Comparison of ENCODE assay signal across 15 cellular contexts in the genomic region with DNA sequence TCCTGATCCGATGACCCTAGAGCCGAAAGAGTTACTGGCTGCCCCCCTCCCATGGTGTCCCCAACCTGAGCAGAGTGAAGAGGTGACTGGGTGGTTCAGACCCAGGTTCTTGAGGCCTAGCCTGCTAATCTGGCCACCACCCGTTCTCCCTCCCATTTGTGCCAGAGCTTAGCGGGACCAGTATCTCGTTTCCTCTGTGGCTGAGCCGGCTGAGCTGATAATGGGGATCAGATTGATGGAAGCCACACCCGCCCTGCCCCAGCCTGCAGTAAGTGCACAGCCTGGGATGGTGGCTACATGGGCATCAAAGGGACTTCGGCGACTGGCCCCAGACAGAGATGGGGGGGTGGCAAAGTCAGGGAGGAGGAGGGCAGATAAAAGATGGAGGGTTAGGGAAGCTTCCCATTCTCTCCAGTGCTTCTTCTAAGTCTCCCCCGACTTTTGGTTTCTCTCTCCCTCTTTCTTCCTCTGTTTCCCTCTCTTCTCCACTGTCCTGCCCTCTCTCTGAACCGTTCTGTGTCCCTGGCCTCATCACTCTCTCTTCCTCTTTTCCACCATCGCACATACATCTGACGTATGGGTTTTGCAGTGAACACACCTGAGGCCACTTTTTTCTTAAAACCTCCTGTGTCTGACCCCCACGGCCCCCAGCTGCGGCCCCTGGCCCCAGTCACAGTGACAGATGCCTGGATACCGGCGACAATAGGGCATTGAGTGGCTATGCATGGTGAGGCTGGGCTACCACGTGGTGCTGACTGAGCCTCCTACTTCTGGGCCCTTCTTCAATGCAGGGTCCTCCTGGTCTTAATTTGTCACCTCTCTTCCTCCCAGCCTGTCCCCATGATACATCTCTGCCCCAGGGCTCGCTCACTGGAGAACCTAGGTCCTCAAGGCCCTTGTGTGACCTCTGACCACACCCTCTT. TPM values are rescaled to one million over a fixed set of nuclear protein-coding genes. Genes with fewer than 3 reads are reported as not detected.
A peak's percentile ranks its signal among the peaks of the same experiment; 100 is the strongest.
DNase-seq lines count a peak whose midpoint lies in the region; ATAC-seq, FAIRE-seq and TF ChIP-seq lines count a peak whose summit lies in the region.
"Had no signal": no experiment of that assay in that cellular context is flagged by ENCODE, and none has a peak within 500 bp of the region (broad histone marks: within the 10 kb centered on the region; RNA-seq: fewer than 3 reads in every experiment).

No MANE protein-coding gene starts in this region.

- no peaks in the 10 kb centered on the region for H3K9me3 ChIP-seq in K562 (replicated peaks; ENCODE audit: control insufficient read depth, insufficient read depth, low read depth, low read length)

- CTCF ChIA-PET in K562 (lab: Yijun Ruan, JAX; ENCODE audit: low intra/inter-chr PET ratio) = no interaction called here

- no peaks in the 10 kb centered on the region; the same call in 1 of the 2 replicates for H4K20me1 ChIP-seq in K562 (replicated peaks; ENCODE audit: control insufficient read depth, insufficient read depth, low read length)

- H3K27ac Mint-ChIP-seq in CD14-positive monocyte (peak overlapping the region in 4 of 7 donors; percentile 16 to 84 (median 55)), nephron (no peak overlapping the region), osteocyte (ENCODE audit: unreplicated experiment) (no peak overlapping the region)
- no peak overlapping the region for H3K27ac Mint-ChIP-seq in activated naive CD4-positive, alpha-beta T cell treated with anti-CD3 and anti-CD28 coated beads, Interleukin-2, amount 50 U/mL, for 72 hours

- no peak overlapping the region for H3K4me3 ChIP-seq in K562
- H3K4me3 ChIP-seq: SK-N-MC had no signal

- 18% methylated on average over 19 of the region's 19 CpGs for WGBS in K562 (ENCODE audit: insufficient coverage, low coverage, missing lambda C conversion rate)

- no peak for TF ChIP-seq CTCF in CD14-positive monocyte (IDR thresholded peaks at IDR 0.05)
- TF ChIP-seq CTCF in K562 (IDR thresholded peaks at IDR 0.05 in 2 of 3, conservative IDR thresholded peaks at IDR 0.05 in 1 of 3; ENCODE audit: insufficient read depth in 2 of 3, low read depth in 1 of 3, low read length in 3 of 3) = no peak
- no peak for TF ChIP-seq CTCF in nephron (IDR thresholded peaks at IDR 0.05; ENCODE audit: unreplicated experiment in 3 of 3)
- no peak for TF ChIP-seq CTCF in osteocyte (IDR thresholded peaks at IDR 0.05)

- no peaks in the 10 kb centered on the region for H3K79me2 ChIP-seq in K562 (ENCODE audit: control insufficient read depth, insufficient read depth, low read length)

- H3K9ac ChIP-seq in K562 (ENCODE audit: insufficient read depth in 1 of 2, low read depth in 2 of 2, low read length in 2 of 2) = no peak overlapping the region

- peaks cover 9 to 49% of the 10 kb centered on the region in 2 experiments; a peak in 4 of 5 replicates for H3K4me1 ChIP-seq in K562 (replicated peaks in 1 of 2; ENCODE audit: control insufficient read depth in 2 of 2, insufficient read depth in 2 of 2, low read length in 2 of 2)

- in situ Hi-C loops in K562 (cut with MboI) = no loop called here

- H3K4me2 ChIP-seq in K562 (ENCODE audit: insufficient read depth, low read length) = peak overlapping the region; percentile 51; the same call in 1 of the 2 replicates

- H3K36me3 Mint-ChIP-seq in CD14-positive monocyte = peaks cover 5 to 7% of the 10 kb centered on the region in 2 donors
- H3K36me3 Mint-ChIP-seq in nephron (ENCODE audit: low read depth) = no peaks in the 10 kb centered on the region
- H3K36me3 Mint-ChIP-seq in osteocyte (ENCODE audit: unreplicated experiment) = no peaks in the 10 kb centered on the region
- H3K36me3 Mint-ChIP-seq in activated naive CD4-positive, alpha-beta T cell treated with anti-CD3 and anti-CD28 coated beads, Interleukin-2, amount 50 U/mL, for 72 hours = peaks cover 0 to 5% of the 10 kb centered on the region in 2 donors

- TF ChIP-seq RAD21 in K562 (CRISPR knock-in tag; conservative IDR thresholded peaks at IDR 0.05 in 1 of 2, IDR thresholded peaks at IDR 0.05 in 1 of 2) = no peak

- ATAC-seq in K562 (no peak), GM18502 (IDR thresholded peaks at IDR 0.05; ENCODE audit: poor library complexity, unreplicated experiment) (no peak), HG02623 (IDR thresholded peaks at IDR 0.05; ENCODE audit: unreplicated experiment) (no peak)
- no peak for ATAC-seq in activated naive CD4-positive, alpha-beta T cell treated with anti-CD3 and anti-CD28 coated beads, Interleukin-2, amount 50 U/mL, for 72 hours

- POLR2A ChIA-PET in K562 (lab: Yijun Ruan, JAX) = no interaction called here

- intact Hi-C loops in CD14-positive monocyte (cut with micrococcal nuclease) (no loop called here), K562 (cut with micrococcal nuclease) (no loop called here)

- H2AFZ ChIP-seq in K562 (ENCODE audit: low read depth, low read length) = peak overlapping the region; percentile 78; the same call in 1 of the 2 replicates

- no peak for DNase-seq in CD14-positive monocyte (ENCODE audit: low spot score)
- peak; percentile 18 for DNase-seq in M059J (ENCODE audit: low read depth)
- DNase-seq in K562 (ENCODE audit: extremely low read depth in 1 of 4, low spot score in 3 of 4) = peak in 2 of 4 experiments; percentile 10 to 32
- no peak for DNase-seq in osteocyte (ENCODE audit: extremely low spot score, unreplicated experiment)
- no peak for DNase-seq in activated naive CD4-positive, alpha-beta T cell treated with anti-CD3 and anti-CD28 coated beads, Interleukin-2, amount 50 U/mL, for 72 hours (ENCODE audit: low spot score in 2 of 2)
- DNase-seq: amniotic stem cell, mesenchymal stem cell, NCI-H1930 had no signal

- H3K4me1 Mint-ChIP-seq in CD14-positive monocyte = peaks cover 24% of the 10 kb centered on the region
- H3K4me1 Mint-ChIP-seq in nephron = peaks cover 8% of the 10 kb centered on the region
- peaks cover 16% of the 10 kb centered on the region for H3K4me1 Mint-ChIP-seq in osteocyte (ENCODE audit: unreplicated experiment)

- no TSS peak for BruUV-seq in K562 (replicated peaks; lab: Mats Ljungman, UMichigan)

- no peaks in the 10 kb centered on the region for H3K9me1 ChIP-seq in K562 (ENCODE audit: control insufficient read depth, insufficient read depth, low read length)

- H3K27me3 Mint-ChIP-seq in CD14-positive monocyte (ENCODE audit: low read depth in 3 of 3) (peaks cover 48 to 74% (median 58%) of the 10 kb centered on the region in 3 donors), nephron (ENCODE audit: low read depth) (peaks cover 56% of the 10 kb centered on the region), osteocyte (ENCODE audit: unreplicated experiment) (peaks cover 33% of the 10 kb centered on the region)

- H3K36me3 ChIP-seq in K562 (ENCODE audit: control insufficient read depth, insufficient read depth, low read length) = no peaks in the 10 kb centered on the region

- H3K4me3 Mint-ChIP-seq in CD14-positive monocyte = peak overlapping the region; percentile 64 to 85
- peak overlapping the region in 2 of 3 experiments; percentile 47 for H3K4me3 Mint-ChIP-seq in nephron
- H3K4me3 Mint-ChIP-seq in osteocyte (ENCODE audit: unreplicated experiment) = no peak overlapping the region

- no peak for TF ChIP-seq POLR2A in K562 (conservative IDR thresholded peaks at IDR 0.05)

- H3K27ac ChIP-seq in K562 (ENCODE audit: extremely low read depth, low read depth, low read length) = no peak overlapping the region
- H3K27ac ChIP-seq: SK-N-MC had no signal

- H3K9me3 Mint-ChIP-seq in CD14-positive monocyte (peaks cover 5 to 22% (median 11%) of the 10 kb centered on the region in 7 donors), nephron (no peaks in the 10 kb centered on the region), osteocyte (ENCODE audit: unreplicated experiment) (no peaks in the 10 kb centered on the region)
- H3K9me3 Mint-ChIP-seq in activated naive CD4-positive, alpha-beta T cell treated with anti-CD3 and anti-CD28 coated beads, Interleukin-2, amount 50 U/mL, for 72 hours = no peaks in the 10 kb centered on the region
- H3K9me3 Mint-ChIP-seq: dendritic cell treated with granulocyte-macrophage colony-stimulating factor and Interleukin-4, amounts not matched to agents 40 ng/mL and 50 ng/mL, for 4 days had no signal

- TF ChIP-seq EP300 in K562 (IDR thresholded peaks at IDR 0.05; ENCODE audit: low read length) = no peak

- H3K27me3 ChIP-seq in K562 (ENCODE audit: control insufficient read depth in 2 of 2, insufficient read depth in 2 of 2, low read length in 2 of 2) = peaks cover 0 to 3% of the 10 kb centered on the region in 2 experiments; a peak in 3 of 5 replicates

- no peak for FAIRE-seq in K562 (lab: Jason Lieb, UNC)

RNA-seq across cellular contexts. Expression of gene ELAVL3, which starts 2.4 kb away (rescaled TPM):
- not detected for polyA plus RNA-seq in CD14-positive monocyte
- total RNA-seq in M059J (2014; rRNA removed; shearing (Covaris generic)) = not detected in 2 replicates
- total RNA-seq in K562 (2011; cell fraction: chromatin; rRNA removed; ENCODE audit: low replicate concordance) = not detected in 2 replicates
- total RNA-seq in K562 (2011; cell fraction: nucleolus; rRNA removed) = not detected in 2 replicates
- total RNA-seq in K562 (2011; cell fraction: nucleoplasm; rRNA removed) = not detected in 2 replicates
- 0.16 TPM in 1 of 2 replicates, not detected in the other for total RNA-seq in K562 (2014; rRNA removed)
- total RNA-seq in K562 (2014; rRNA removed; fragmentation: Illumina TruSeq; extraction: Trizol) = not detected in 2 replicates
- total RNA-seq in K562 (2015; rRNA removed; fragmentation: Illumina TruSeq; extraction: Trizol) = not detected in 2 replicates
- not detected in 2 replicates for total RNA-seq in K562 (2021)
- not detected in 2 replicates for polyA plus RNA-seq in K562 (2011; rRNA removed)
- polyA plus RNA-seq in K562 (2011; cell fraction: cytosol; rRNA removed) = not detected in 2 replicates
- polyA plus RNA-seq in K562 (2011; cell fraction: nucleus; rRNA removed) = not detected in 2 replicates
- polyA plus RNA-seq in K562 (2012) = 0.01 TPM in 1 of 2 replicates, not detected in the other
- not detected in 2 replicates for polyA plus RNA-seq in K562 (2014; fragmentation: Illumina TruSeq; extraction: Trizol)
- not detected for polyA plus RNA-seq in K562 (2014; fragmentation: Nextera tagmentation; extraction: Ambion mirVana)
- polyA plus RNA-seq in K562 (2014; rRNA removed) = not detected in 2 replicates
- not detected in 2 replicates for polyA minus RNA-seq in K562 (2011; rRNA and poly(A)+ RNA removed)
- not detected in 2 replicates for polyA minus RNA-seq in K562 (2011; cell fraction: cytosol; rRNA and poly(A)+ RNA removed)
- polyA minus RNA-seq in K562 (2011; cell fraction: nucleus; rRNA and poly(A)+ RNA removed) = not detected in 2 replicates
- not detected in 2 replicates for total RNA-seq in osteocyte
- not detected for total RNA-seq in activated naive CD4-positive, alpha-beta T cell treated with anti-CD3 and anti-CD28 coated beads, Interleukin-2, amount 50 U/mL, for 72 hours
- total RNA-seq: Daoy, pulmonary artery endothelial cell had no signal

RNA-seq across cellular contexts. Expression of gene ZNF653, which starts 27.2 kb away (rescaled TPM):
- polyA plus RNA-seq in CD14-positive monocyte (1 to 10 TPM in 1 of 2 donors, under 1 TPM in 1; 0.88 to 1.2 TPM), K562 (2011; rRNA removed) (7.0 and 7.8 TPM in 2 replicates), K562 (2014; fragmentation: Illumina TruSeq; extraction: Trizol) (4.2 and 5.6 TPM in 2 replicates), K562 (2014; fragmentation: Nextera tagmentation; extraction: Ambion mirVana) (not detected), K562 (2014; rRNA removed) (5.3 and 7.3 TPM in 2 replicates)
- 5.2 and 21.1 TPM in 2 replicates for total RNA-seq in M059J (2014; rRNA removed; shearing (Covaris generic))
- 12.5 and 24.0 TPM in 2 replicates for total RNA-seq in K562 (2011; cell fraction: chromatin; rRNA removed; ENCODE audit: low replicate concordance)
- 22.4 and 24.2 TPM in 2 replicates for total RNA-seq in K562 (2011; cell fraction: nucleolus; rRNA removed)
- 15.0 and 19.7 TPM in 2 replicates for total RNA-seq in K562 (2011; cell fraction: nucleoplasm; rRNA removed)
- total RNA-seq in K562 (2014; rRNA removed) (3.9 and 7.1 TPM in 2 replicates), K562 (2014; rRNA removed; fragmentation: Illumina TruSeq; extraction: Trizol) (1.4 and 1.6 TPM in 2 replicates), K562 (2015; rRNA removed; fragmentation: Illumina TruSeq; extraction: Trizol) (2.9 and 3.8 TPM in 2 replicates), K562 (2021) (5.6 and 8.0 TPM in 2 replicates), osteocyte (10.3 and 15.1 TPM in 2 replicates)
- 7.3 and 15.5 TPM in 2 replicates for polyA plus RNA-seq in K562 (2011; cell fraction: cytosol; rRNA removed)
- polyA plus RNA-seq in K562 (2011; cell fraction: nucleus; rRNA removed) = 18.3 and 23.6 TPM in 2 replicates
- 5.4 and 6.6 TPM in 2 replicates for polyA plus RNA-seq in K562 (2012)
- polyA minus RNA-seq in K562 (2011; rRNA and poly(A)+ RNA removed) = 2.4 and 4.9 TPM in 2 replicates
- polyA minus RNA-seq in K562 (2011; cell fraction: cytosol; rRNA and poly(A)+ RNA removed) = 3.6 and 4.3 TPM in 2 replicates
- polyA minus RNA-seq in K562 (2011; cell fraction: nucleus; rRNA and poly(A)+ RNA removed) = 4.3 and 5.6 TPM in 2 replicates
- 10 to 100 TPM; 10.3 to 20.3 TPM for total RNA-seq in activated naive CD4-positive, alpha-beta T cell treated with anti-CD3 and anti-CD28 coated beads, Interleukin-2, amount 50 U/mL, for 72 hours

RNA-seq across cellular contexts. Expression of gene PRKCSH, which starts 43.0 kb away (rescaled TPM):
- polyA plus RNA-seq in CD14-positive monocyte (10 to 100 TPM; 24.9 to 28.4 TPM), K562 (2011; rRNA removed) (39.1 and 96.2 TPM in 2 replicates), K562 (2014; fragmentation: Illumina TruSeq; extraction: Trizol) (155 and 235 TPM in 2 replicates), K562 (2014; fragmentation: Nextera tagmentation; extraction: Ambion mirVana) (1 to 10 TPM; 2.3 to 6.9 TPM), K562 (2014; rRNA removed) (76.5 and 88.9 TPM in 2 replicates)
- total RNA-seq in M059J (2014; rRNA removed; shearing (Covaris generic)) = 65.9 and 132 TPM in 2 replicates
- 161 and 438 TPM in 2 replicates for total RNA-seq in K562 (2011; cell fraction: chromatin; rRNA removed; ENCODE audit: low replicate concordance)
- total RNA-seq in K562 (2011; cell fraction: nucleolus; rRNA removed) = 419 and 446 TPM in 2 replicates
- 236 and 271 TPM in 2 replicates for total RNA-seq in K562 (2011; cell fraction: nucleoplasm; rRNA removed)
- total RNA-seq in K562 (2014; rRNA removed) (99.4 and 135 TPM in 2 replicates), K562 (2014; rRNA removed; fragmentation: Illumina TruSeq; extraction: Trizol) (25.6 and 28.4 TPM in 2 replicates), K562 (2015; rRNA removed; fragmentation: Illumina TruSeq; extraction: Trizol) (48.1 and 52.1 TPM in 2 replicates), K562 (2021) (297 and 303 TPM in 2 replicates), osteocyte (398 and 415 TPM in 2 replicates)
- 68.3 and 79.6 TPM in 2 replicates for polyA plus RNA-seq in K562 (2011; cell fraction: cytosol; rRNA removed)
- 221 and 243 TPM in 2 replicates for polyA plus RNA-seq in K562 (2011; cell fraction: nucleus; rRNA removed)
- polyA plus RNA-seq in K562 (2012) = 242 and 451 TPM in 2 replicates
- 31.6 and 32.5 TPM in 2 replicates for polyA minus RNA-seq in K562 (2011; rRNA and poly(A)+ RNA removed)
- polyA minus RNA-seq in K562 (2011; cell fraction: cytosol; rRNA and poly(A)+ RNA removed) = 147 and 227 TPM in 2 replicates
- 56.5 and 75.8 TPM in 2 replicates for polyA minus RNA-seq in K562 (2011; cell fraction: nucleus; rRNA and poly(A)+ RNA removed)
- total RNA-seq in activated naive CD4-positive, alpha-beta T cell treated with anti-CD3 and anti-CD28 coated beads, Interleukin-2, amount 50 U/mL, for 72 hours = 100 to 1,000 TPM; 272 to 285 TPM

RNA-seq across cellular contexts. Expression of gene ODAD3, which starts 43.5 kb away (rescaled TPM):
- polyA plus RNA-seq in CD14-positive monocyte = under 1 TPM; 0.43 to 0.61 TPM
- total RNA-seq in M059J (2014; rRNA removed; shearing (Covaris generic)) = 0.32 and 0.54 TPM in 2 replicates
- total RNA-seq in K562 (2011; cell fraction: chromatin; rRNA removed; ENCODE audit: low replicate concordance) = 0.25 and 0.74 TPM in 2 replicates
- 0.26 and 1.2 TPM in 2 replicates for total RNA-seq in K562 (2011; cell fraction: nucleolus; rRNA removed)
- total RNA-seq in K562 (2011; cell fraction: nucleoplasm; rRNA removed) = 0.29 TPM in 1 of 2 replicates, not detected in the other
- total RNA-seq in K562 (2014; rRNA removed) = 0.08 and 0.14 TPM in 2 replicates
- total RNA-seq in K562 (2014; rRNA removed; fragmentation: Illumina TruSeq; extraction: Trizol) = 0.11 TPM in 1 of 2 replicates, not detected in the other
- 0.08 TPM in 1 of 2 replicates, not detected in the other for total RNA-seq in K562 (2015; rRNA removed; fragmentation: Illumina TruSeq; extraction: Trizol)
- 0.18 and 0.51 TPM in 2 replicates for total RNA-seq in K562 (2021)
- polyA plus RNA-seq in K562 (2011; rRNA removed) = 0.19 TPM in 1 of 2 replicates, not detected in the other
- polyA plus RNA-seq in K562 (2011; cell fraction: cytosol; rRNA removed) = 0.12 TPM in 2 replicates
- 0.54 and 0.66 TPM in 2 replicates for polyA plus RNA-seq in K562 (2011; cell fraction: nucleus; rRNA removed)
- polyA plus RNA-seq in K562 (2012) = 0.16 and 0.19 TPM in 2 replicates
- 0.08 and 0.12 TPM in 2 replicates for polyA plus RNA-seq in K562 (2014; fragmentation: Illumina TruSeq; extraction: Trizol)
- under 1 TPM; 0.07 to 0.18 TPM for polyA plus RNA-seq in K562 (2014; fragmentation: Nextera tagmentation; extraction: Ambion mirVana)
- 0.72 and 1.5 TPM in 2 replicates for polyA plus RNA-seq in K562 (2014; rRNA removed)
- polyA minus RNA-seq in K562 (2011; rRNA and poly(A)+ RNA removed) = not detected in 2 replicates
- polyA minus RNA-seq in K562 (2011; cell fraction: cytosol; rRNA and poly(A)+ RNA removed) = not detected in 2 replicates
- polyA minus RNA-seq in K562 (2011; cell fraction: nucleus; rRNA and poly(A)+ RNA removed) = 0.13 and 0.22 TPM in 2 replicates
- total RNA-seq in osteocyte = not detected in 2 replicates
- under 1 TPM; 0.30 to 0.95 TPM for total RNA-seq in activated naive CD4-positive, alpha-beta T cell treated with anti-CD3 and anti-CD28 coated beads, Interleukin-2, amount 50 U/mL, for 72 hours
- total RNA-seq: Daoy had no signal

RNA-seq across cellular contexts. Expression of gene ECSIT, which starts 50.5 kb away (rescaled TPM):
- polyA plus RNA-seq in CD14-positive monocyte = 10 to 100 TPM; 26.4 to 28.3 TPM
- total RNA-seq in M059J (2014; rRNA removed; shearing (Covaris generic)) = 29.5 and 43.3 TPM in 2 replicates
- total RNA-seq in K562 (2011; cell fraction: chromatin; rRNA removed; ENCODE audit: low replicate concordance) = 34.5 and 88.3 TPM in 2 replicates
- 49.9 and 54.2 TPM in 2 replicates for total RNA-seq in K562 (2011; cell fraction: nucleolus; rRNA removed)
- 31.5 and 36.0 TPM in 2 replicates for total RNA-seq in K562 (2011; cell fraction: nucleoplasm; rRNA removed)
- 82.5 and 91.8 TPM in 2 replicates for total RNA-seq in K562 (2014; rRNA removed)
- total RNA-seq in K562 (2014; rRNA removed; fragmentation: Illumina TruSeq; extraction: Trizol) = 14.3 and 20.4 TPM in 2 replicates
- 36.5 and 40.4 TPM in 2 replicates for total RNA-seq in K562 (2015; rRNA removed; fragmentation: Illumina TruSeq; extraction: Trizol)
- total RNA-seq in K562 (2021) = 71.2 and 73.3 TPM in 2 replicates
- polyA plus RNA-seq in K562 (2011; rRNA removed) = 43.9 and 66.4 TPM in 2 replicates
- polyA plus RNA-seq in K562 (2011; cell fraction: cytosol; rRNA removed) = 81.6 and 108 TPM in 2 replicates
- polyA plus RNA-seq in K562 (2011; cell fraction: nucleus; rRNA removed) = 68.9 and 81.7 TPM in 2 replicates
- 51.8 and 53.6 TPM in 2 replicates for polyA plus RNA-seq in K562 (2012)
- 44.0 and 49.0 TPM in 2 replicates for polyA plus RNA-seq in K562 (2014; fragmentation: Illumina TruSeq; extraction: Trizol)
- polyA plus RNA-seq in K562 (2014; fragmentation: Nextera tagmentation; extraction: Ambion mirVana) = 1 to 10 TPM; 1.1 to 4.2 TPM
- polyA plus RNA-seq in K562 (2014; rRNA removed) = 55.7 and 60.9 TPM in 2 replicates
- 48.5 and 63.1 TPM in 2 replicates for polyA minus RNA-seq in K562 (2011; rRNA and poly(A)+ RNA removed)
- polyA minus RNA-seq in K562 (2011; cell fraction: cytosol; rRNA and poly(A)+ RNA removed) = 44.3 and 60.1 TPM in 2 replicates
- polyA minus RNA-seq in K562 (2011; cell fraction: nucleus; rRNA and poly(A)+ RNA removed) = 12.0 and 18.3 TPM in 2 replicates
- 28.9 and 30.0 TPM in 2 replicates for total RNA-seq in osteocyte
- 10 to 100 TPM; 43.0 to 73.3 TPM for total RNA-seq in activated naive CD4-positive, alpha-beta T cell treated with anti-CD3 and anti-CD28 coated beads, Interleukin-2, amount 50 U/mL, for 72 hours

Comparison
In these comparisons a context has a peak if more than half of its experiments do, and no peak if none do; other contexts are left out.
1. H3K27ac Mint-ChIP-seq: peak in CD14-positive monocyte (4 of 7); none in nephron (0 of 3), osteocyte (single experiment) and activated naive CD4-positive, alpha-beta T cell treated with anti-CD3 and anti-CD28 coated beads, Interleukin-2, amount 50 U/mL, for 72 hours (0 of 2).